In the genomic region with DNA sequence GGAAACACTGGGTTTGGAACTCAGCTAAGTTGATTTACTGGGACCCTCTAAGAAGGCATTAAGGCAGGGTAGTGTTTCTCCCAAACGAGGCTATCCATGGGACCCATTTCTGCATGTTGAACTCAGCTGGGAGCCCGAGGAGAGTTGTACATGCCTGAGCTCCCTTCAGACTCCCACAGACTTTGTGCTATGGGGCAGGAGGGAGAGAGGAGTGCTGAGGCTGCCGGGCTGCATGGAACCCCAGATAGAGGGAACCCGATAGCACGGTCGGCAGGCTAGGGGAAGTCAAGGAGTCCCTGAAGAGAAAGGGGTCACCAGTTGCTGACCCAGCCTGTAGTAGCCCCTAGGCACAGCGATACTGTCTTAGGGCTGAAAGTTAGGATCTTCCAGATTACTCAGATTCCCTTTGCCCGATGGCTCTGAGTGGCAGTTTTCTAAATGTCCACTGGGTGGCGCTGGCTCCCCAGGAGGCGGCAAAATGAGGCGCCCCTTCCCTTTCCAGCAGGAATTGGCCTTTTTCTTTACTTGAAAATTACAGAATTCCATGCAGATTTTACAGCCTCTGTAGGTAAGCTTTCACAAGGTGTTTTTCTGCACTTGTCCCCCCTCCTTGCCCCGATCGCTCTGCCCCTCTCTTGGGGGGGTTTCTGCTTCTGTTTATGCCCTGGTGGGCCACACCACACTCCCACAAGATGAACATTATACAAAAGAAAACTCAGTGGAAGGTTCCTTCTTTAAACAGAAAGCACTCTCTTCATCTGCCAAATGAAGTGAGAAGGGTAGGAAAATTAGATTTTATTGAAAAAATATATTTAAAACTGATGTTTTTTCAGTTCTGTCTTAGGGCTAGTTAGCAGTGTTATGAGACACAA, we compare ENCODE assay signal across 2 cellular contexts.
A peak's percentile ranks its signal among the peaks of the same experiment; 100 is the strongest.
TF ChIP-seq lines count a peak whose summit lies in the region.

No MANE protein-coding gene starts in this region.

TF ChIP-seq in HCT116, 20 proteins besides CTCF, POLR2A, EP300 and RAD21:
- no peak for TF ChIP-seq ZNF274 (IDR thresholded peaks at IDR 0.05; ENCODE audit: low read depth, low read length)
- peak; percentile 45 for TF ChIP-seq YY1 (IDR thresholded peaks at IDR 0.05; ENCODE audit: extremely low read depth, insufficient replicate concordance, low read depth, low read length)

TF ChIP-seq in neural cell, 6 proteins besides CTCF, POLR2A, EP300 and RAD21:
- TF ChIP-seq EZH2 (IDR thresholded peaks at IDR 0.05; ENCODE audit: borderline replicate concordance, insufficient read depth, low read length, poor library complexity, severe bottlenecking) (no peak), SMC3 (conservative IDR thresholded peaks at IDR 0.05; ENCODE audit: poor library complexity) (peak; percentile 88)
